2 cellular contexts compared by ENCODE assay signal in genomic region chr6:161292145-161292544, GRCh38.
A peak's percentile ranks its signal among the peaks of the same experiment; 100 is the strongest.
TF ChIP-seq lines count a peak whose summit lies in the region.

No MANE protein-coding gene starts in this region.

TF ChIP-seq in GM23338, 12 proteins besides CTCF, POLR2A, EP300 and RAD21:
- TF ChIP-seq JUNB (IDR thresholded peaks at IDR 0.05; ENCODE audit: unreplicated experiment) (no peak), EZH2phosphoT487 (IDR thresholded peaks at IDR 0.05; ENCODE audit: unreplicated experiment) (no peak), ZNF462 (CRISPR knock-in tag; IDR thresholded peaks at IDR 0.05) (peak; percentile 88), POLR2AphosphoS5 (IDR thresholded peaks at IDR 0.05; ENCODE audit: low read depth) (no peak), NANOG (IDR thresholded peaks at IDR 0.05; ENCODE audit: borderline replicate concordance) (peak; percentile 15; the same call in 1 of the 2 replicates), CREB1 (CRISPR knock-in tag; IDR thresholded peaks at IDR 0.05; ENCODE audit: low read depth) (0 out of 2 replicates have a peak, but pooled peaks have one; percentile 25), ZNF114 (CRISPR knock-in tag; IDR thresholded peaks at IDR 0.05) (0 out of 2 replicates have a peak, but pooled peaks have one; percentile 38)

TF ChIP-seq in H1, 55 proteins besides CTCF, POLR2A, EP300 and RAD21:
- TF ChIP-seq POLR2AphosphoS5 (IDR thresholded peaks at IDR 0.05; ENCODE audit: low read depth, low read length): no peak
- TF ChIP-seq YY1 (IDR thresholded peaks at IDR 0.05; ENCODE audit: low read depth, low read length): peak; percentile 52; the same call in 1 of the 2 replicates
- peak; percentile 81 for TF ChIP-seq TEAD4 (IDR thresholded peaks at IDR 0.05; ENCODE audit: low read depth, low read length)
- peak in 1 of 2 experiments; percentile 71; a peak in 1 of 4 replicates for TF ChIP-seq HDAC2 (IDR thresholded peaks at IDR 0.05; ENCODE audit: borderline replicate concordance in 1 of 2, low read depth in 2 of 2, low read length in 2 of 2)
- TF ChIP-seq PHF8 (conservative IDR thresholded peaks at IDR 0.05; ENCODE audit: low read depth, low read length): no peak
- TF ChIP-seq ZNF274 (IDR thresholded peaks at IDR 0.05; ENCODE audit: borderline replicate concordance, extremely low read depth, low read length): no peak
- TF ChIP-seq BRCA1 (IDR thresholded peaks at IDR 0.05; ENCODE audit: low read depth, low read length): no peak
- TF ChIP-seq CBX5 (IDR thresholded peaks at IDR 0.05; ENCODE audit: low read depth, low read length): no peak
- TF ChIP-seq SUZ12 (IDR thresholded peaks at IDR 0.05; ENCODE audit: low read length): no peak
- TF ChIP-seq JUN (IDR thresholded peaks at IDR 0.05; ENCODE audit: low read depth, low read length): no peak
- TF ChIP-seq TAF7 (optimal IDR thresholded peaks at IDR 0.05; ENCODE audit: borderline replicate concordance, low read depth, low read length): no peak
- 0 out of 2 replicates have a peak, but pooled peaks have one; percentile 22 for TF ChIP-seq CHD2 (IDR thresholded peaks at IDR 0.05; ENCODE audit: low read length)
- TF ChIP-seq KDM5A (IDR thresholded peaks at IDR 0.05; ENCODE audit: low read length): no peak
- TF ChIP-seq CHD7 (IDR thresholded peaks at IDR 0.05; ENCODE audit: insufficient replicate concordance, low read length): no peak
- TF ChIP-seq SIN3A (conservative IDR thresholded peaks at IDR 0.05 in 1 of 2, IDR thresholded peaks at IDR 0.05 in 1 of 2; ENCODE audit: low read depth in 1 of 2, low read length in 2 of 2): no peak
- no peak for TF ChIP-seq GABPA (IDR thresholded peaks at IDR 0.05; ENCODE audit: borderline replicate concordance, insufficient read depth, low read length)
- no peak for TF ChIP-seq ATF2 (IDR thresholded peaks at IDR 0.05; ENCODE audit: low read length)
- TF ChIP-seq, protein P1, sequence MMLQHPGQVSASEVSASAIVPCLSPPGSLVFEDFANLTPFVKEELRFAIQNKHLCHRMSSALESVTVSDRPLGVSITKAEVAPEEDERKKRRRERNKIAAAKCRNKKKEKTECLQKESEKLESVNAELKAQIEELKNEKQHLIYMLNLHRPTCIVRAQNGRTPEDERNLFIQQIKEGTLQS (IDR thresholded peaks at IDR 0.05; ENCODE audit: insufficient read depth, low read depth, low read length): no peak
- TF ChIP-seq KDM1A (IDR thresholded peaks at IDR 0.05; ENCODE audit: borderline replicate concordance, low read length): no peak
- no peak for TF ChIP-seq CREB1 (IDR thresholded peaks at IDR 0.05)
- no peak for TF ChIP-seq EGR1 (IDR thresholded peaks at IDR 0.05; ENCODE audit: borderline replicate concordance, low read depth, low read length)
- TF ChIP-seq POU5F1 (IDR thresholded peaks at IDR 0.05; ENCODE audit: low read depth, low read length): peak; percentile 89; the same call in 1 of the 2 replicates
- TF ChIP-seq, protein P2, sequence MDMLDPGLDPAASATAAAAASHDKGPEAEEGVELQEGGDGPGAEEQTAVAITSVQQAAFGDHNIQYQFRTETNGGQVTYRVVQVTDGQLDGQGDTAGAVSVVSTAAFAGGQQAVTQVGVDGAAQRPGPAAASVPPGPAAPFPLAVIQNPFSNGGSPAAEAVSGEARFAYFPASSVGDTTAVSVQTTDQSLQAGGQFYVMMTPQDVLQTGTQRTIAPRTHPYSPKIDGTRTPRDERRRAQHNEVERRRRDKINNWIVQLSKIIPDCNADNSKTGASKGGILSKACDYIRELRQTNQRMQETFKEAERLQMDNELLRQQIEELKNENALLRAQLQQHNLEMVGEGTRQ (IDR thresholded peaks at IDR 0.05; ENCODE audit: low read length): no peak
- no peak for TF ChIP-seq CEBPB (IDR thresholded peaks at IDR 0.05; ENCODE audit: low read depth, low read length)
- TF ChIP-seq ASH2L (IDR thresholded peaks at IDR 0.05; ENCODE audit: low read length): no peak
- TF ChIP-seq SP4 (IDR thresholded peaks at IDR 0.05; ENCODE audit: low read length): no peak
- TF ChIP-seq, protein P3, sequence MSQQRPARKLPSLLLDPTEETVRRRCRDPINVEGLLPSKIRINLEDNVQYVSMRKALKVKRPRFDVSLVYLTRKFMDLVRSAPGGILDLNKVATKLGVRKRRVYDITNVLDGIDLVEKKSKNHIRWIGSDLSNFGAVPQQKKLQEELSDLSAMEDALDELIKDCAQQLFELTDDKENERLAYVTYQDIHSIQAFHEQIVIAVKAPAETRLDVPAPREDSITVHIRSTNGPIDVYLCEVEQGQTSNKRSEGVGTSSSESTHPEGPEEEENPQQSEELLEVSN (IDR thresholded peaks at IDR 0.05): peak; percentile 81
- no peak for TF ChIP-seq RNF2 (IDR thresholded peaks at IDR 0.05; ENCODE audit: borderline replicate concordance, low read depth, low read length, missing control alignments, poor library complexity, severe bottlenecking)
- no peak for TF ChIP-seq SP2 (IDR thresholded peaks at IDR 0.05; ENCODE audit: low read length)
- TF ChIP-seq RXRA (IDR thresholded peaks at IDR 0.05; ENCODE audit: insufficient read depth, low read depth, low read length): no peak
- TF ChIP-seq TCF12 (IDR thresholded peaks at IDR 0.05; ENCODE audit: low read depth, low read length): no peak
- TF ChIP-seq BACH1 (IDR thresholded peaks at IDR 0.05; ENCODE audit: low read length): no peak
- no peak for TF ChIP-seq NRF1 (IDR thresholded peaks at IDR 0.05; ENCODE audit: low read depth, low read length)
- TF ChIP-seq RBBP5 (IDR thresholded peaks at IDR 0.05; ENCODE audit: borderline replicate concordance, low read depth, low read length): no peak
- no peak for TF ChIP-seq EZH2 (IDR thresholded peaks at IDR 0.05; ENCODE audit: low read depth, low read length, severe bottlenecking)
- TF ChIP-seq, protein P4, sequence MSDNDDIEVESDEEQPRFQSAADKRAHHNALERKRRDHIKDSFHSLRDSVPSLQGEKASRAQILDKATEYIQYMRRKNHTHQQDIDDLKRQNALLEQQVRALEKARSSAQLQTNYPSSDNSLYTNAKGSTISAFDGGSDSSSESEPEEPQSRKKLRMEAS (IDR thresholded peaks at IDR 0.05): peak; percentile 68
- TF ChIP-seq HDAC6 (IDR thresholded peaks at IDR 0.05; ENCODE audit: low read depth, low read length): no peak
- no peak for TF ChIP-seq SAP30 (IDR thresholded peaks at IDR 0.05; ENCODE audit: insufficient read depth, insufficient replicate concordance, low read length)
- TF ChIP-seq SRF (IDR thresholded peaks at IDR 0.05; ENCODE audit: low read depth, low read length): no peak
- TF ChIP-seq SP1 (IDR thresholded peaks at IDR 0.05; ENCODE audit: low read depth, low read length): peak; percentile 62; the same call in 1 of the 2 replicates
- TF ChIP-seq MAFK (IDR thresholded peaks at IDR 0.05; ENCODE audit: low read depth, low read length): no peak
- TF ChIP-seq JUND (IDR thresholded peaks at IDR 0.05; ENCODE audit: low read length): peak; percentile 41; the same call in 1 of the 2 replicates
